Comparison of ENCODE assay signal across 8 cellular contexts in the genomic region with DNA sequence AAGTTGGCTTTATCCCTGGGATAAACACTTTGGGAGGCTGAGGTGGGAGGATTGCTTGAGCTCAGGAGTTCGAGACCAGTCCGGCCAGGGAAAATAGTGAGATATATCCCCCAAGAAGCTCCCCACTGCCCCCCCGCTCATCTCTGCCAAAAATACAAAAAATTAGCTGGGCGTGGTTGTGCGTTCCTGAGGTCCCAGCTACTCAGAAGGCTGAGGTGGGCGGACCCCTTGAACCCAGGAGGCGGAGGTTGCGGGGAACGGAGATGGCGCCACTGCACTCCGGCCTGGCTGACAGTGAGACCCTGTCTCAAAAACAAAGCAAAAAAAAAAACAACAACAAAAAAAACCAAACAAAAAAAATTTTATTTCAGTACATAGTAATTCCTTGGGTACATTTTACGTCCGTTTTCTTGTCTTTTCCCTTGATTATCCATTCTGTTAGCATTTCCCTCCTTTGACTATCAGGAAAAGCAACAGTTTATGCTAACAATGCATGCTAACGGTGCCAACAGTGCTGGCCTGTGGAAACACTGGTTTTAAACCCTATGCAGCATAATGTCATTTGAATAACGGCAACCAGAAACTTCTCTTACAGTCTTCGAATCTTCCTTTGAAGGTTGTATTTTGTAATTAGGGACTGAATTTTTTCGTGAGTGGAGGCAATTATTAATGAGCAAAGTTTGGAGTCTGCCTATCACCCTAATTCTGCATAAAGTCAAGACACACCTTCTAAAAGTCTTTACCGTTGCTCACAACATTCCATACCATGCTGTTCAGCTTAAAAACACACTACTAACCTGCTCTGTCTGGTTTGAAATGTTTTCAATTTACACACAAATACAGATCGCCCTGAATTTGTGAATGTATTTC. TPM values are rescaled to one million over a fixed set of nuclear protein-coding genes. Genes with fewer than 3 reads are reported as not detected.
A peak's percentile ranks its signal among the peaks of the same experiment; 100 is the strongest.
DNase-seq lines count a peak whose midpoint lies in the region; ATAC-seq and TF ChIP-seq lines count a peak whose summit lies in the region.

No MANE protein-coding gene starts in this region.

- ATAC-seq in DND-41 (ENCODE audit: insufficient read depth, low read depth) (peak; percentile 20), GM21717 (IDR thresholded peaks at IDR 0.05; ENCODE audit: unreplicated experiment) (peak; percentile 8), body of pancreas (peak; percentile 6), lung (ENCODE audit: insufficient read depth, low FRiP score) (no peak), upper lobe of right lung (no peak)

- H4K20me1 ChIP-seq in DND-41 (ENCODE audit: insufficient read depth, low read length), result peaks cover 17% of the 10 kb centered on the region
- no peaks in the 10 kb centered on the region for H4K20me1 ChIP-seq in KMS-11 (ENCODE audit: insufficient read depth)

- H3K9me3 ChIP-seq in DND-41 (ENCODE audit: insufficient read depth, low read length, severe bottlenecking) (no peaks in the 10 kb centered on the region), body of pancreas (no peaks in the 10 kb centered on the region), lung (ENCODE audit: control insufficient read depth in 2 of 2, insufficient read depth in 1 of 2, low read length in 1 of 2) (no peaks in the 10 kb centered on the region), upper lobe of right lung (no peaks in the 10 kb centered on the region)

- H3K27me3 ChIP-seq in DND-41 (ENCODE audit: insufficient read depth, low read length, poor library complexity) (no peaks in the 10 kb centered on the region), KMS-11 (ENCODE audit: insufficient read depth, low read depth) (no peaks in the 10 kb centered on the region), body of pancreas (no peaks in the 10 kb centered on the region), lung (ENCODE audit: control insufficient read depth, insufficient read depth) (no peaks in the 10 kb centered on the region), upper lobe of right lung (no peaks in the 10 kb centered on the region)

- WGBS in body of pancreas, 2 donors, result 35 to 39% methylated on average over 19 of the region's 19 CpGs
- 48 to 59% methylated on average over 19 of the region's 19 CpGs for WGBS in lung, 2 donors

- H3K27ac ChIP-seq in DND-41 (ENCODE audit: low read length), result peak overlapping the region; percentile 72
- H3K27ac ChIP-seq in KMS-11, result peak overlapping the region; percentile 85
- H3K27ac ChIP-seq in body of pancreas, result peak overlapping the region in 3 of 4 donors; percentile 95 to 98 (median 97)
- peak overlapping the region; percentile 68 to 73 for H3K27ac ChIP-seq in lung (ENCODE audit: low read depth in 1 of 2, low read length in 1 of 2)
- H3K27ac ChIP-seq in upper lobe of right lung, result peak overlapping the region; percentile 93

- TF ChIP-seq CTCF in DND-41 (IDR thresholded peaks at IDR 0.05; ENCODE audit: borderline replicate concordance, extremely low read depth, low read length, poor library complexity, severe bottlenecking) (no peak), KMS-11 (conservative IDR thresholded peaks at IDR 0.05; ENCODE audit: low read depth, low read length) (no peak), body of pancreas (IDR thresholded peaks at IDR 0.05) (no peak), lung (IDR thresholded peaks at IDR 0.05; ENCODE audit: control extremely low read depth, extremely low read depth) (no peak), upper lobe of right lung (IDR thresholded peaks at IDR 0.05) (no peak)

- H3K79me2 ChIP-seq in DND-41 (ENCODE audit: insufficient read depth, low read length), result peaks cover 39% of the 10 kb centered on the region
- peaks cover 33% of the 10 kb centered on the region for H3K79me2 ChIP-seq in KMS-11 (ENCODE audit: insufficient read depth, low read depth)

- DNase-seq in DND-41, result no peak
- DNase-seq in body of pancreas, result peak in 2 of 4 donors; percentile 18
- no peak for DNase-seq in lung (ENCODE audit: low spot score)
- DNase-seq in upper lobe of right lung, result no peak
- no peak for DNase-seq in SW480 (ENCODE audit: low spot score)
- no peak for DNase-seq in CD1c-positive myeloid dendritic cell (ENCODE audit: extremely low spot score)

- intact Hi-C loops in body of pancreas (cut with DNase I), result no loop called here
- intact Hi-C loops in upper lobe of right lung (cut with DNase I), result no loop called here

- H3K4me1 ChIP-seq in DND-41 (ENCODE audit: insufficient read depth, low read length) (peaks cover 35% of the 10 kb centered on the region), KMS-11 (ENCODE audit: low read depth, poor library complexity, severe bottlenecking) (peaks cover 56% of the 10 kb centered on the region), body of pancreas (peaks cover 19% of the 10 kb centered on the region), lung (ENCODE audit: control insufficient read depth in 2 of 2, insufficient read depth in 2 of 2, low read length in 2 of 2) (peaks cover 0 to 2% of the 10 kb centered on the region in 2 donors), upper lobe of right lung (peaks cover 14% of the 10 kb centered on the region)

- H2AFZ ChIP-seq in DND-41 (ENCODE audit: low read depth, low read length) (peak overlapping the region; percentile 81), KMS-11 (ENCODE audit: low read depth) (peak overlapping the region; percentile 68)

- H3K9ac ChIP-seq in DND-41 (ENCODE audit: low read depth, low read length) (peak overlapping the region; percentile 99), KMS-11 (no peak overlapping the region; the same call in 1 of the 2 replicates)

- TF ChIP-seq POLR2A in body of pancreas (IDR thresholded peaks at IDR 0.05), result no peak

- peak overlapping the region; percentile 99 for H3K4me2 ChIP-seq in DND-41 (ENCODE audit: insufficient read depth, low read length)
- H3K4me2 ChIP-seq in KMS-11, result peak overlapping the region; percentile 83

- H3K36me3 ChIP-seq in DND-41 (ENCODE audit: insufficient read depth, low read length) (peaks cover 3% of the 10 kb centered on the region; the same call in 1 of the 2 replicates), KMS-11 (ENCODE audit: insufficient read depth) (no peaks in the 10 kb centered on the region), body of pancreas (replicated peaks in 1 of 2; ENCODE audit: insufficient read depth in 1 of 2, low read depth in 2 of 2) (no peaks in the 10 kb centered on the region), lung (ENCODE audit: control insufficient read depth in 2 of 2, insufficient read depth in 2 of 2, low read length in 2 of 2) (no peaks in the 10 kb centered on the region), upper lobe of right lung (no peaks in the 10 kb centered on the region)

- H3K4me3 ChIP-seq in DND-41 (ENCODE audit: low read depth in 1 of 2, low read length in 2 of 2) (peak overlapping the region; percentile 96 to 99; a peak in 3 of 4 replicates), KMS-11 (IDR thresholded peaks at IDR 0.05; ENCODE audit: insufficient read depth, low read depth, low read length) (no peak overlapping the region), body of pancreas (no peak overlapping the region), lung (no peak overlapping the region), upper lobe of right lung (peak overlapping the region; percentile 73)

RNA-seq across cellular contexts. Expression of a gene that starts 0.8 kb away (rescaled TPM):
- total RNA-seq in body of pancreas, result 10 to 100 TPM; 13.8 to 18.7 TPM
- total RNA-seq in lung, result 10 to 100 TPM; 25.7 to 62.0 TPM
- 1 to 10 TPM; 4.5 to 5.4 TPM for polyA plus RNA-seq in lung
- 31.3 TPM for total RNA-seq in upper lobe of right lung

RNA-seq across cellular contexts. Expression of a gene that starts 35.3 kb away (rescaled TPM):
- total RNA-seq in body of pancreas (10 to 100 TPM in 1 of 2 donors, 1 to 10 TPM in 1; 1.6 to 19.2 TPM), lung (10 to 100 TPM; 20.8 to 31.3 TPM), upper lobe of right lung (23.8 TPM)
- polyA plus RNA-seq in lung, result 10 to 100 TPM; 21.1 to 24.7 TPM

Comparison
In these comparisons a context has a peak if more than half of its experiments do, and no peak if none do; other contexts are left out.
1. ATAC-seq: peak in DND-41 (single experiment), GM21717 (single experiment) and body of pancreas (single experiment); none in lung (single experiment) and upper lobe of right lung (single experiment).
2. H3K4me3 ChIP-seq: peak in DND-41 (2 of 2) and upper lobe of right lung (single experiment); none in KMS-11 (single experiment), body of pancreas (0 of 2) and lung (single experiment).
3. Peak in every context shown above with its lines, with median percentiles within 50 percentile points of each other: H3K27ac ChIP-seq.